29 cellular contexts compared by ENCODE assay signal in the genomic region with DNA sequence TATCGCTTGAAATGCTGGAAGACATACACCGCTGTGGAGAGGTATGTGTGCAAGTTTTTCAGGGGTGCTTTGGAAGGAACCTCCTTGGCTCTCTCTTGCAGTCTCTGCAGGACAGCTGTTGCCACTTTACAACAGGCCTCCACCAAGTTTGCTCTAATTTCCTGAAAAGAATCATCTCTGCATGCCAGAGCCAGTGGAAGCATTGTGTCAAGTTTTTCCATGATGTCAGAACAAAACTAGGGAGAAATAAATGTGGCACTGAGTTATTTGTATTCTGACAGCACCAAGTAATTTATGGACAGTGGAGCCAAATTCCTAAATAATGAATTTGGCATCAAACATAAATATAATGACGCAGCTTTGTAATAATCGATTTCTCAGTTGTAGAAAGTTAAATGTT.
DNase-seq lines count a peak whose midpoint lies in the region; ATAC-seq and TF ChIP-seq lines count a peak whose summit lies in the region.
"Had no signal": no experiment of that assay in that cellular context is flagged by ENCODE, and none has a peak within 500 bp of the region (broad histone marks: within the 10 kb centered on the region; RNA-seq: fewer than 3 reads in every experiment).

No MANE protein-coding gene starts in this region.

- BruUV-seq in A673 (replicated peaks; lab: Mats Ljungman, UMichigan) = no TSS peak

- no peak overlapping the region for H3K27ac Mint-ChIP-seq in activated T-helper 2 cell treated with anti-CD3 and anti-CD28 coated beads, Interferon-gamma antibody, Interleukin-2, Interleukin-4, amounts not matched to agents 10 μg/mL and 5 μg/mL and 100 μg/mL, durations not matched to agents 14 hours and 24 hours and 36 hours
- no peak overlapping the region for H3K27ac Mint-ChIP-seq in mesothelial cell of epicardium
- H3K27ac Mint-ChIP-seq: activated CD4-positive, alpha-beta T cell treated with anti-CD3 and anti-CD28 coated beads for 36 hours; activated naive CD8-positive, alpha-beta T cell; activated T-helper 1 cell treated with anti-CD3 and anti-CD28 coated beads, Interleukin-12 subunit alpha, Interleukin-12 subunit beta, Interleukin-2, Interleukin-4 antibody, amounts not matched to agents 30 ng/mL and 10 ng/mL and 1 ng/mL, durations not matched to agents 14 hours and 24 hours and 36 hours; CD4-positive, alpha-beta T cell; dendritic cell treated with granulocyte-macrophage colony-stimulating factor and Interleukin-4, amounts not matched to agents 40 ng/mL and 50 ng/mL, for 4 days; naive thymus-derived CD4-positive, alpha-beta T cell; T-cell had no signal

- POLR2A ChIA-PET in A673 (lab: Charles Lee; ENCODE audit: low non-redundant PET) = no interaction called here

- H3K36me3 ChIP-seq in A673 (ENCODE audit: insufficient read depth, low read length, poor library complexity, severe bottlenecking) (no peaks in the 10 kb centered on the region), adipocyte (ENCODE audit: control insufficient read depth, insufficient read depth, low read length, severe bottlenecking) (no peaks in the 10 kb centered on the region)
- H3K36me3 ChIP-seq: gastrocnemius medialis, ovary, right atrium auricular region had no signal

- no peaks in the 10 kb centered on the region for H3K4me1 Mint-ChIP-seq in activated T-helper 2 cell treated with anti-CD3 and anti-CD28 coated beads, Interferon-gamma antibody, Interleukin-2, Interleukin-4, amounts not matched to agents 10 μg/mL and 5 μg/mL and 100 μg/mL, durations not matched to agents 14 hours and 24 hours and 36 hours (ENCODE audit: low read depth)
- peaks cover 30% of the 10 kb centered on the region for H3K4me1 Mint-ChIP-seq in mesothelial cell of epicardium
- H3K4me1 Mint-ChIP-seq: activated CD4-positive, alpha-beta T cell treated with anti-CD3 and anti-CD28 coated beads for 36 hours; naive thymus-derived CD4-positive, alpha-beta T cell; T-cell had no signal

- H3K4me3 Mint-ChIP-seq in activated T-helper 2 cell treated with anti-CD3 and anti-CD28 coated beads, Interferon-gamma antibody, Interleukin-2, Interleukin-4, amounts not matched to agents 10 μg/mL and 5 μg/mL and 100 μg/mL, durations not matched to agents 14 hours and 24 hours and 36 hours (ENCODE audit: low read depth) = no peak overlapping the region
- no peak overlapping the region for H3K4me3 Mint-ChIP-seq in mesothelial cell of epicardium
- H3K4me3 Mint-ChIP-seq: activated CD4-positive, alpha-beta T cell treated with anti-CD3 and anti-CD28 coated beads for 36 hours; activated naive CD8-positive, alpha-beta T cell; activated T-helper 1 cell treated with anti-CD3 and anti-CD28 coated beads, Interleukin-12 subunit alpha, Interleukin-12 subunit beta, Interleukin-2, Interleukin-4 antibody, amounts not matched to agents 30 ng/mL and 10 ng/mL and 1 ng/mL, durations not matched to agents 14 hours and 24 hours and 36 hours; brain; CD4-positive, alpha-beta T cell; dendritic cell treated with granulocyte-macrophage colony-stimulating factor and Interleukin-4, amounts not matched to agents 40 ng/mL and 50 ng/mL, for 4 days; naive thymus-derived CD4-positive, alpha-beta T cell; T-cell had no signal

- no peak overlapping the region for H3K4me3 ChIP-seq in A673 (ENCODE audit: low read depth, low read length, poor library complexity, severe bottlenecking)
- no peak overlapping the region for H3K4me3 ChIP-seq in adipocyte (ENCODE audit: low read length)
- H3K4me3 ChIP-seq: A549, gastrocnemius medialis, ovary, right atrium auricular region had no signal

- H3K4me1 ChIP-seq in A673 (ENCODE audit: insufficient read depth, low read length, poor library complexity, severe bottlenecking) (no peaks in the 10 kb centered on the region), adipocyte (ENCODE audit: control insufficient read depth, insufficient read depth, low read length) (peaks cover 11% of the 10 kb centered on the region)
- H3K4me1 ChIP-seq: A549, gastrocnemius medialis, right atrium auricular region had no signal

- H3K9ac ChIP-seq in adipocyte (ENCODE audit: low read length) = no peak overlapping the region

- H3K27me3 ChIP-seq in A673 (replicated peaks; ENCODE audit: insufficient read depth, low read depth, low read length, poor library complexity) (no peaks in the 10 kb centered on the region), adipocyte (replicated peaks; ENCODE audit: control insufficient read depth, insufficient read depth, low read length) (no peaks in the 10 kb centered on the region)
- H3K27me3 ChIP-seq: gastrocnemius medialis, ovary, right atrium auricular region had no signal

- H3K36me3 Mint-ChIP-seq in activated T-helper 2 cell treated with anti-CD3 and anti-CD28 coated beads, Interferon-gamma antibody, Interleukin-2, Interleukin-4, amounts not matched to agents 10 μg/mL and 5 μg/mL and 100 μg/mL, durations not matched to agents 14 hours and 24 hours and 36 hours (ENCODE audit: low read depth) = no peaks in the 10 kb centered on the region
- H3K36me3 Mint-ChIP-seq in mesothelial cell of epicardium = no peaks in the 10 kb centered on the region

- no peak for ATAC-seq in HG02981 (IDR thresholded peaks at IDR 0.05; ENCODE audit: unreplicated experiment)
- ATAC-seq: A549; activated CD4-positive, alpha-beta T cell treated with anti-CD3 and anti-CD28 coated beads for 36 hours; gastrocnemius medialis; naive thymus-derived CD4-positive, alpha-beta T cell; T-cell had no signal

- H3K9me3 Mint-ChIP-seq in activated T-helper 2 cell treated with anti-CD3 and anti-CD28 coated beads, Interferon-gamma antibody, Interleukin-2, Interleukin-4, amounts not matched to agents 10 μg/mL and 5 μg/mL and 100 μg/mL, durations not matched to agents 14 hours and 24 hours and 36 hours = no peaks in the 10 kb centered on the region
- no peaks in the 10 kb centered on the region for H3K9me3 Mint-ChIP-seq in mesothelial cell of epicardium
- H3K9me3 Mint-ChIP-seq: activated T-helper 1 cell treated with anti-CD3 and anti-CD28 coated beads, Interleukin-12 subunit alpha, Interleukin-12 subunit beta, Interleukin-2, Interleukin-4 antibody, amounts not matched to agents 30 ng/mL and 10 ng/mL and 1 ng/mL, durations not matched to agents 14 hours and 24 hours and 36 hours; brain; CD4-positive, alpha-beta T cell; dendritic cell treated with granulocyte-macrophage colony-stimulating factor and Interleukin-4, amounts not matched to agents 40 ng/mL and 50 ng/mL, for 4 days; naive thymus-derived CD4-positive, alpha-beta T cell; T-cell had no signal

- CTCF ChIA-PET in A673 (lab: Charles Lee) = no interaction called here

- no peak overlapping the region for H3K27ac ChIP-seq in A673 (ENCODE audit: low read depth, low read length, poor library complexity, severe bottlenecking)
- H3K27ac ChIP-seq: A549, gastrocnemius medialis, ovary, right atrium auricular region had no signal

- peak; percentile 9 for DNase-seq in A673 (ENCODE audit: low spot score)
- peak; percentile 18 for DNase-seq in GM04504 (ENCODE audit: low read depth)
- peak; percentile 68 for DNase-seq in adipocyte (ENCODE audit: low read depth)
- peak; percentile 27 for DNase-seq in fibroblast of the conjunctiva (ENCODE audit: low read depth)
- no peak for DNase-seq in activated T-helper 2 cell treated with anti-CD3 and anti-CD28 coated beads, Interferon-gamma antibody, Interleukin-2, Interleukin-4, amounts not matched to agents 10 μg/mL and 5 μg/mL and 100 μg/mL, durations not matched to agents 14 hours and 24 hours and 36 hours (ENCODE audit: low spot score)
- no peak for DNase-seq in AML-193 (lab: John Stamatoyannopoulos, UW)
- DNase-seq in mesothelial cell of epicardium (ENCODE audit: low spot score in 2 of 2, unreplicated experiment in 2 of 2) = no peak
- DNase-seq: activated CD4-positive, alpha-beta T cell treated with anti-CD3 and anti-CD28 coated beads for 36 hours; CD4-positive, alpha-beta T cell; DMS153; gastrocnemius medialis; HCEC 1CT; Kasumi-1; kidney glomerular epithelial cell; naive thymus-derived CD4-positive, alpha-beta T cell; NCI-H1092 treated with DMSO at 0.1 percent for 48 hours; NCI-H2081; NCI-H524 treated with DMSO at 0.1 percent for 48 hours; ovary; stimulated activated CD4-positive, alpha-beta T cell treated with anti-CD3 and anti-CD28 coated beads, Interleukin-15, amount 100 ng/mL, for 24 hours; substantia nigra; T-cell had no signal

- intact Hi-C loops in A673 (cut with micrococcal nuclease; ENCODE audit: unreplicated experiment) = no loop called here
- intact Hi-C loops in activated T-helper 2 cell treated with anti-CD3 and anti-CD28 coated beads, Interferon-gamma antibody, Interleukin-2, Interleukin-4, amounts not matched to agents 10 μg/mL and 5 μg/mL and 100 μg/mL, durations not matched to agents 14 hours and 24 hours and 36 hours (cut with micrococcal nuclease) = no loop called here

- TF ChIP-seq CTCF in A673 (conservative IDR thresholded peaks at IDR 0.05; ENCODE audit: low read depth, low read length) (no peak), mesothelial cell of epicardium (IDR thresholded peaks at IDR 0.05; ENCODE audit: unreplicated experiment) (no peak)

- H3K9me3 ChIP-seq in A673 (ENCODE audit: low read depth, low read length, poor library complexity, severe bottlenecking) (no peaks in the 10 kb centered on the region), adipocyte (ENCODE audit: control insufficient read depth, low read length) (no peaks in the 10 kb centered on the region)
- H3K9me3 ChIP-seq: A549, gastrocnemius medialis, ovary, right atrium auricular region had no signal

- H3K27me3 Mint-ChIP-seq in activated T-helper 2 cell treated with anti-CD3 and anti-CD28 coated beads, Interferon-gamma antibody, Interleukin-2, Interleukin-4, amounts not matched to agents 10 μg/mL and 5 μg/mL and 100 μg/mL, durations not matched to agents 14 hours and 24 hours and 36 hours (ENCODE audit: low read depth) = no peaks in the 10 kb centered on the region
- peaks cover 2% of the 10 kb centered on the region for H3K27me3 Mint-ChIP-seq in mesothelial cell of epicardium (ENCODE audit: low read depth)
- H3K27me3 Mint-ChIP-seq: activated CD4-positive, alpha-beta T cell treated with anti-CD3 and anti-CD28 coated beads for 36 hours; activated naive CD8-positive, alpha-beta T cell; brain; CD4-positive, alpha-beta T cell; dendritic cell treated with granulocyte-macrophage colony-stimulating factor and Interleukin-4, amounts not matched to agents 40 ng/mL and 50 ng/mL, for 4 days; naive thymus-derived CD4-positive, alpha-beta T cell; T-cell had no signal

Comparison
In these comparisons a context has a peak if more than half of its experiments do, and no peak if none do; other contexts are left out.
1. DNase-seq: peak in A673 (single experiment), GM04504 (single experiment), adipocyte (single experiment) and fibroblast of the conjunctiva (single experiment); none in activated T-helper 2 cell treated with anti-CD3 and anti-CD28 coated beads, Interferon-gamma antibody, Interleukin-2, Interleukin-4, amounts not matched to agents 10 μg/mL and 5 μg/mL and 100 μg/mL, durations not matched to agents 14 hours and 24 hours and 36 hours (single experiment), AML-193 (0 of 2) and mesothelial cell of epicardium (0 of 2).